ENCODE assay signal across 8 cellular contexts in genomic region chr2:226792155-226792871, GRCh38. TPM values are rescaled to one million over a fixed set of nuclear protein-coding genes. Genes with fewer than 3 reads are reported as not detected.
DNase-seq lines count a peak whose midpoint lies in the region; ATAC-seq and TF ChIP-seq lines count a peak whose summit lies in the region.

No MANE protein-coding gene starts in this region.

- H3K36me3 ChIP-seq in esophagus (ENCODE audit: control insufficient read depth in 2 of 2, insufficient read depth in 2 of 2, low read length in 1 of 2), result no peaks in the 10 kb centered on the region

- peak overlapping the region; percentile 58 to 87 for H3K27ac ChIP-seq in esophagus (ENCODE audit: low read depth in 2 of 2, low read length in 1 of 2)

- DNase-seq in NCI-H524 (lab: John Stamatoyannopoulos, UW), result peak; percentile 2 to 14
- DNase-seq in NCI-H524 treated with DMSO at 0.1 percent for 48 hours (lab: John Stamatoyannopoulos, UW), result no peak
- DNase-seq in RKO (ENCODE audit: low spot score), result peak; percentile 15
- DNase-seq in progenitor cell of endocrine pancreas (ENCODE audit: low spot score, unreplicated experiment), result no peak
- DNase-seq in central memory CD4-positive, alpha-beta T cell, result no peak

- TF ChIP-seq CTCF in progenitor cell of endocrine pancreas (IDR thresholded peaks at IDR 0.05; ENCODE audit: unreplicated experiment), result no peak

- 28 to 32% methylated on average over 7 of the region's 7 CpGs for WGBS in esophagus, 2 donors

- peaks cover 35% of the 10 kb centered on the region for H3K4me1 Mint-ChIP-seq in progenitor cell of endocrine pancreas (ENCODE audit: low read depth)

- peaks cover 0 to 15% of the 10 kb centered on the region in 2 donors for H3K4me1 ChIP-seq in esophagus (ENCODE audit: control insufficient read depth in 2 of 2, insufficient read depth in 2 of 2, low read length in 1 of 2)

- H3K27ac Mint-ChIP-seq in progenitor cell of endocrine pancreas, result peak overlapping the region; percentile 83

- peaks cover 19% of the 10 kb centered on the region for H3K36me3 Mint-ChIP-seq in progenitor cell of endocrine pancreas (ENCODE audit: insufficient read depth)

- no peaks in the 10 kb centered on the region for H3K27me3 ChIP-seq in esophagus (ENCODE audit: control insufficient read depth in 1 of 2, insufficient read depth in 2 of 2, low read length in 2 of 2)

- no peaks in the 10 kb centered on the region for H3K9me3 ChIP-seq in esophagus (ENCODE audit: control insufficient read depth in 2 of 2, insufficient read depth in 1 of 2, low read depth in 1 of 2, low read length in 1 of 2)

- ATAC-seq in HG03571 (IDR thresholded peaks at IDR 0.05; ENCODE audit: unreplicated experiment) (no peak), HG02840 (IDR thresholded peaks at IDR 0.05; ENCODE audit: low FRiP score, unreplicated experiment) (no peak)

- no peaks in the 10 kb centered on the region for H3K27me3 Mint-ChIP-seq in progenitor cell of endocrine pancreas

- H3K9me3 Mint-ChIP-seq in progenitor cell of endocrine pancreas (ENCODE audit: low read depth), result no peaks in the 10 kb centered on the region

- peak overlapping the region; percentile 58 for H3K4me3 Mint-ChIP-seq in progenitor cell of endocrine pancreas (ENCODE audit: low read depth)

- peak overlapping the region in 1 of 2 donors; percentile 70 for H3K4me3 ChIP-seq in esophagus (ENCODE audit: low read depth in 1 of 2, low read length in 2 of 2)

RNA-seq across cellular contexts. Expression of gene IRS1, which starts 7.3 kb away (rescaled TPM):
- polyA plus RNA-seq in esophagus, result 1 to 10 TPM; 1.6 to 3.7 TPM
- total RNA-seq in progenitor cell of endocrine pancreas, result 17.1 and 20.5 TPM in 2 replicates

RNA-seq across cellular contexts. Expression of gene RHBDD1, which starts 43.5 kb away (rescaled TPM):
- polyA plus RNA-seq in esophagus, result 1 to 10 TPM; 3.9 to 5.2 TPM
- 31.0 and 32.7 TPM in 2 replicates for total RNA-seq in progenitor cell of endocrine pancreas

Comparison
In these comparisons a context has a peak if more than half of its experiments do, and no peak if none do; other contexts are left out.
1. DNase-seq: peak in NCI-H524 (2 of 2) and RKO (single experiment); none in NCI-H524 treated with DMSO at 0.1 percent for 48 hours (single experiment), progenitor cell of endocrine pancreas (single experiment) and central memory CD4-positive, alpha-beta T cell (single experiment).